1 cellular context compared by ENCODE assay signal in the genomic region with DNA sequence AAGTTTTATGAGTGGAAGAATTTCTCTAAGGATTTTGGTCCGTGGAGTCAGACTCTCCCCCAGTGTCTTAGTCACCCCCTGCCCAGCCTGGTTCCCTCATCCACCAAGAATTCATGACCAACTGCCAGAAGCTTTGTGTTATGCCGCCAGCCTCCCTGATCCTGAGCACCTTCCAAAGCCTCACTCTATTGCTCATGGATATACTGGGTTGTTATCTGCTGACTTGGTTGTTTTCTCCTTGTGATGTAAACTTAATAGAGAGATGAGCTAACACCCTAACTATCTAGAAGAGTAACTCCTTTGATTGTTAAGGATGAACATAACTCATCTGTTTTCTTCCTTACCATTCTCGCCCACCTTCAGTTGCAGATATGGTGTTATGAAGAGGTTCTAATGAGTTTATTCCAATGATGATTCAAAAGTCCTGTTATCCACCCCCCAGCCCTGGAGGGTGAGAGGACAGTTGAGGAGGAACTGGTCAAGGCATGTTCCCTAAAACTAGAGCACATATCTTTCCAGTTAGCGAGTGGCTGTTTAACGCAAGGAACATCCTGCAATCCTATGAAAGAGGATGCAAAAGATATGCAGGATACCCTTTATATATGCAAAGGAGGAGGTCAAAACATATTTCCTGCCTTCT.
TF ChIP-seq lines count a peak whose summit lies in the region.

No MANE protein-coding gene starts in this region.

TF ChIP-seq in GM12878, 131 proteins besides CTCF, POLR2A, EP300 and RAD21:
- TF ChIP-seq ZNF217 (IDR thresholded peaks at IDR 0.05) (no peak), STAT1 (conservative IDR thresholded peaks at IDR 0.05) (no peak), BHLHE40 (IDR thresholded peaks at IDR 0.05; ENCODE audit: borderline replicate concordance in 1 of 2, low read depth in 2 of 2, low read length in 1 of 2) (no peak), MEF2B (IDR thresholded peaks at IDR 0.05; ENCODE audit: partially characterized antibody, poor library complexity, severe bottlenecking) (no peak), YBX1 (IDR thresholded peaks at IDR 0.05) (no peak), ZSCAN29 (IDR thresholded peaks at IDR 0.05) (no peak), SRF (IDR thresholded peaks at IDR 0.05; ENCODE audit: low read depth in 2 of 2, low read length in 2 of 2) (no peak), GATAD2B (conservative IDR thresholded peaks at IDR 0.05; ENCODE audit: low read depth) (no peak), ZNF592 (IDR thresholded peaks at IDR 0.05) (no peak)
